In the genomic region with DNA sequence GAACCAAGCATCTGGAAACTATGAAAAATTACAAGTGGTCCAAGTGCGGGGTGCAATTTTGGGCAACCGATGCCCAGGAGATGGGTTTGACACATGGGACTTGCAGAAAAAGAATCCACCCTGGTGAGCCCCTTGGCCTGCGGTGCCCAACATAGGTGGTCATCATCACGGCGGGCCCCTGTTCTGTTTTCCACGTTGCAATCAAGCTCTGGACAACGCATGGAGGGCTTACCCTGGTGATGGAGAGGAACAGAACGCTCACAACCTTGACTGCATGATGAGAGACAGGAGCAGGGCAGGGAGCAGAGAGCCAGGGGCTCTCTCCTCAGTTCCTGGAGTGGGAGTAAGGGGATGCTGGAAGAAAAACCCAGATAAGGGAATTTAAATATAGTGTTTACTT, we compare ENCODE assay signal across 26 cellular contexts.
"Had no signal": no experiment of that assay in that cellular context is flagged by ENCODE, and none has a peak within 500 bp of the region (broad histone marks: within the 10 kb centered on the region; RNA-seq: fewer than 3 reads in every experiment).

No MANE protein-coding gene starts in this region.

- H3K36me3 ChIP-seq: neutrophil, pancreas, right lobe of liver, sigmoid colon, suprapubic skin, tibial artery, transverse colon, upper lobe of left lung, vagina had no signal

- H3K27me3 ChIP-seq: pancreas, right lobe of liver, sigmoid colon, testis, transverse colon, upper lobe of left lung, vagina had no signal

- H3K4me3 ChIP-seq: pancreas, psoas muscle, right lobe of liver, sigmoid colon, suprapubic skin, testis, tibial artery, transverse colon, upper lobe of left lung, vagina had no signal

- DNase-seq: naive thymus-derived CD8-positive, alpha-beta T cell; nephron progenitor cell; nucleus accumbens; pancreas; right cardiac atrium; sigmoid colon; small intestine; stimulated activated CD4-positive, alpha-beta T cell treated with anti-CD3 and anti-CD28 coated beads, Interleukin-12 subunit alpha, Interleukin-12 subunit beta, amount 100 ng/mL, for 4 hours; stimulated activated CD4-positive, alpha-beta T cell treated with anti-CD3 and anti-CD28 coated beads, Interleukin-1b, Interleukin-23, amount 100 ng/mL, for 48 hours; stimulated activated CD4-positive, alpha-beta T cell treated with anti-CD3 and anti-CD28 coated beads, Interleukin-4, amount 100 ng/mL, for 1 hour; stimulated activated CD4-positive, alpha-beta T cell treated with anti-CD3 and anti-CD28 coated beads, Interleukin-4, amount 100 ng/mL, for 4 hours; stimulated activated CD8-positive, alpha-beta memory T cell treated with anti-CD3 and anti-CD28 coated beads, Interleukin-4, amount 100 ng/mL, for 48 hours; stimulated activated naive CD4-positive, alpha-beta T cell; stimulated activated naive CD8-positive, alpha-beta T cell treated with anti-CD3 and anti-CD28 coated beads, Interleukin-15, amount 100 ng/mL, for 72 hours; stimulated activated naive CD8-positive, alpha-beta T cell treated with anti-CD3 and anti-CD28 coated beads, Interleukin-15, Interleukin-2, amounts not matched to agents 100 U/mL and 50 U/mL, for 24 hours; substantia nigra; testis; tibial artery; transverse colon; upper lobe of left lung had no signal

- H3K4me1 ChIP-seq: pancreas, psoas muscle, testis, tibial artery had no signal

- H3K9me3 ChIP-seq: neutrophil, pancreas, psoas muscle, right lobe of liver, sigmoid colon, suprapubic skin, testis, tibial artery, transverse colon, upper lobe of left lung, vagina had no signal

- ATAC-seq: naive thymus-derived CD8-positive, alpha-beta T cell; pancreas; psoas muscle; right cardiac atrium; stimulated activated memory B cell treated with anti-CD40 and anti-IgM and Interleukin-4, amounts not matched to agents 10 μg/mL and 1 μg/mL and 100 μg/mL, for 72 hours; stimulated activated naive CD8-positive, alpha-beta T cell treated with anti-CD3 and anti-CD28 coated beads, Interleukin-15, amount 100 ng/mL, for 72 hours; stimulated activated naive CD8-positive, alpha-beta T cell treated with anti-CD3 and anti-CD28 coated beads, Interleukin-15, Interleukin-2, amounts not matched to agents 100 U/mL and 50 U/mL, for 24 hours had no signal

- H3K27ac ChIP-seq: neutrophil, pancreas, psoas muscle, right lobe of liver, sigmoid colon, suprapubic skin, testis, tibial artery, transverse colon, upper lobe of left lung, vagina had no signal
